Comparison of ENCODE assay signal across 1 cellular context in the genomic region with DNA sequence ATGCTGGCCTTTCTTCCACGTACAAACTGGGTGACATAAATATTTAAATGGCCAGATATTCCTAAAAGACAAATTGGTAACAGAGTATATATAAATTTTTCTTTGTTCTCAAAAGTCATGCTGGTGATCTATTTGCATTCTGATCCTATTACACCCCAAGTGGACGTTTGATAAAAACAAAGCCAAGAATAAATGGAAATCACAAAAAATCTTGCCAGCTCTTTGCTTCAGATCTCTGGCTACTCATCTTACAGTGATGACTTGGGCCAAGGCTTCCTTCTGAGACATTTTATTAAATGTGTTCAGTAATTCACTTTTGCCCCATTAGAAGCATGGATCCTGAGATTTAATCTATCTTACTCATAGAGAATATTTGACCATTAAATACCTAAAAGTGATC.
TF ChIP-seq lines count a peak whose summit lies in the region.

No MANE protein-coding gene starts in this region.

TF ChIP-seq in K562, 482 proteins besides CTCF, POLR2A, EP300 and RAD21:
- TF ChIP-seq SMAD2 (IDR thresholded peaks at IDR 0.05; ENCODE audit: low read depth, low read length), result no peak
- no peak for TF ChIP-seq ZNF184 (CRISPR knock-in tag; IDR thresholded peaks at IDR 0.05)
- TF ChIP-seq DDX20 (tag; IDR thresholded peaks at IDR 0.05; ENCODE audit: low read depth), result no peak
- no peak for TF ChIP-seq NR4A1 (CRISPR knock-in tag; IDR thresholded peaks at IDR 0.05)
- no peak for TF ChIP-seq NR4A1 (tag; IDR thresholded peaks at IDR 0.05)
- no peak for TF ChIP-seq ZC3H8 (IDR thresholded peaks at IDR 0.05)
- no peak for TF ChIP-seq NCOR1 (IDR thresholded peaks at IDR 0.05)
- no peak for TF ChIP-seq SMARCB1 (IDR thresholded peaks at IDR 0.05; ENCODE audit: insufficient read length, low read depth)
- no peak for TF ChIP-seq ZNF239 (CRISPR knock-in tag; IDR thresholded peaks at IDR 0.05)
